ENCODE assay signal across 1 cellular context in the genomic region with DNA sequence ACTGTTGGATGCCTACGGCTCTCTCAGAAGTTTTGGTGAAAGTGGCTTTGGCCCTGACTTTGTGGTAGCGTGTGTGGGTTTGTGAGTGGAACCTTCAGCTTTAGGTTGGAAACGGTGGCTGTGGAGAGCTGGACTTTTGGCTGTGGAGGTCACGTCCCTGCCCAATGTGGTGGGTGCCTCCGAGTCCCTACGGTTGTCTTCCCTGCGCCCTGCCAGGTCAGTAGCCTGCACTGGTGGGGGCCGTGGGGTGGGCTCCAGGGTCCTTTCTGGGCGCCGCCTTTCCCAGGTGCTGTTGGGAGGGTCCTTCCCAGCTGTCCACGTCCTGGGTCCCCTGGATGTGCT.
TF ChIP-seq lines count a peak whose summit lies in the region.

No MANE protein-coding gene starts in this region.

TF ChIP-seq in H1, 55 proteins besides CTCF, POLR2A, EP300 and RAD21:
- TF ChIP-seq SRF (IDR thresholded peaks at IDR 0.05; ENCODE audit: low read depth, low read length) (no peak), HDAC6 (IDR thresholded peaks at IDR 0.05; ENCODE audit: low read depth, low read length) (no peak), ATF3 (IDR thresholded peaks at IDR 0.05; ENCODE audit: insufficient read depth, low read depth, low read length) (no peak), CBX5 (IDR thresholded peaks at IDR 0.05; ENCODE audit: low read depth, low read length) (no peak), NRF1 (IDR thresholded peaks at IDR 0.05; ENCODE audit: low read depth, low read length) (no peak), CREB1 (IDR thresholded peaks at IDR 0.05) (no peak), TCF12 (IDR thresholded peaks at IDR 0.05; ENCODE audit: low read depth, low read length) (no peak), CBX8 (IDR thresholded peaks at IDR 0.05; ENCODE audit: borderline replicate concordance, low read depth, low read length) (no peak), SP2 (IDR thresholded peaks at IDR 0.05; ENCODE audit: low read length) (no peak), KDM5A (IDR thresholded peaks at IDR 0.05; ENCODE audit: low read length) (no peak), SP1 (IDR thresholded peaks at IDR 0.05; ENCODE audit: low read depth, low read length) (no peak), GTF2F1 (IDR thresholded peaks at IDR 0.05; ENCODE audit: borderline replicate concordance, low read depth, low read length) (no peak), CHD1 (IDR thresholded peaks at IDR 0.05; ENCODE audit: low read depth, low read length) (no peak), EGR1 (IDR thresholded peaks at IDR 0.05; ENCODE audit: borderline replicate concordance, low read depth, low read length) (no peak), SIN3A (conservative IDR thresholded peaks at IDR 0.05 in 1 of 2, IDR thresholded peaks at IDR 0.05 in 1 of 2; ENCODE audit: low read depth in 1 of 2, low read length in 2 of 2) (no peak), CTBP2 (IDR thresholded peaks at IDR 0.05; ENCODE audit: borderline replicate concordance, insufficient read depth, insufficient read length, low read length) (no peak), KDM1A (IDR thresholded peaks at IDR 0.05; ENCODE audit: borderline replicate concordance, low read length) (no peak), MAFK (IDR thresholded peaks at IDR 0.05; ENCODE audit: low read depth, low read length) (no peak), CEBPB (IDR thresholded peaks at IDR 0.05; ENCODE audit: low read depth, low read length) (no peak)
- TF ChIP-seq, protein P1, sequence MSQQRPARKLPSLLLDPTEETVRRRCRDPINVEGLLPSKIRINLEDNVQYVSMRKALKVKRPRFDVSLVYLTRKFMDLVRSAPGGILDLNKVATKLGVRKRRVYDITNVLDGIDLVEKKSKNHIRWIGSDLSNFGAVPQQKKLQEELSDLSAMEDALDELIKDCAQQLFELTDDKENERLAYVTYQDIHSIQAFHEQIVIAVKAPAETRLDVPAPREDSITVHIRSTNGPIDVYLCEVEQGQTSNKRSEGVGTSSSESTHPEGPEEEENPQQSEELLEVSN (IDR thresholded peaks at IDR 0.05), result no peak
